8 cellular contexts compared by ENCODE assay signal in genomic region chr1:218459878-218460277, GRCh38.
A peak's percentile ranks its signal among the peaks of the same experiment; 100 is the strongest.
DNase-seq lines count a peak whose midpoint lies in the region; ATAC-seq and TF ChIP-seq lines count a peak whose summit lies in the region.

No MANE protein-coding gene starts in this region.

- POLR2A ChIA-PET in activated CD4-positive, alpha-beta T cell treated with anti-CD3 and anti-CD28 coated beads, Interleukin-2, amount 10 ng/mL, durations not matched to agents 7 days and 5 days (lab: Charles Lee) = no interaction called here

- H3K27me3 Mint-ChIP-seq in neural crest cell (ENCODE audit: low read depth) = no peaks in the 10 kb centered on the region
- H3K27me3 Mint-ChIP-seq in activated CD4-positive, alpha-beta T cell treated with anti-CD3 and anti-CD28 coated beads, Interleukin-2, amount 10 ng/mL, durations not matched to agents 7 days and 5 days = no peaks in the 10 kb centered on the region

- peaks cover 5% of the 10 kb centered on the region for H3K9me3 Mint-ChIP-seq in neural crest cell
- H3K9me3 Mint-ChIP-seq in activated CD4-positive, alpha-beta T cell treated with anti-CD3 and anti-CD28 coated beads, Interleukin-2, amount 10 ng/mL, durations not matched to agents 7 days and 5 days = no peaks in the 10 kb centered on the region

- no peak for TF ChIP-seq CTCF in neural crest cell (conservative IDR thresholded peaks at IDR 0.05)

- H3K27ac Mint-ChIP-seq in neural crest cell (ENCODE audit: unreplicated experiment) = peak overlapping the region; percentile 40
- no peak overlapping the region for H3K27ac Mint-ChIP-seq in activated CD4-positive, alpha-beta T cell treated with anti-CD3 and anti-CD28 coated beads, Interleukin-2, amount 10 ng/mL, durations not matched to agents 7 days and 5 days

- ATAC-seq in GM21529 (IDR thresholded peaks at IDR 0.05; ENCODE audit: unreplicated experiment) (peak; percentile 61), HG02763 (IDR thresholded peaks at IDR 0.05; ENCODE audit: unreplicated experiment) (no peak)

- no peak overlapping the region for H3K4me3 Mint-ChIP-seq in neural crest cell
- H3K4me3 Mint-ChIP-seq in activated CD4-positive, alpha-beta T cell treated with anti-CD3 and anti-CD28 coated beads, Interleukin-2, amount 10 ng/mL, durations not matched to agents 7 days and 5 days = no peak overlapping the region

- DNase-seq in NOMO-1 treated with dmso at 0.1 percent for 144 hours (lab: John Stamatoyannopoulos, UW; ENCODE audit: unreplicated experiment) (peak; percentile 26), epithelial cell of prostate (ENCODE audit: low read depth, low spot score) (no peak), neural crest cell (ENCODE audit: low read depth, low spot score) (no peak), GOT3 (lab: John Stamatoyannopoulos, UW) (no peak), GF-D8 (lab: John Stamatoyannopoulos, UW) (no peak)
- no peak for DNase-seq in activated CD4-positive, alpha-beta T cell treated with anti-CD3 and anti-CD28 coated beads, Interleukin-2, amount 10 ng/mL, durations not matched to agents 7 days and 5 days

- peak overlapping the region; percentile 36 for H3K27ac ChIP-seq in epithelial cell of prostate

- CTCF ChIA-PET in activated CD4-positive, alpha-beta T cell treated with anti-CD3 and anti-CD28 coated beads, Interleukin-2, amount 10 ng/mL, durations not matched to agents 7 days and 5 days (lab: Charles Lee) = no interaction called here

- no peaks in the 10 kb centered on the region for H3K36me3 Mint-ChIP-seq in neural crest cell (ENCODE audit: low read depth)
- H3K36me3 Mint-ChIP-seq in activated CD4-positive, alpha-beta T cell treated with anti-CD3 and anti-CD28 coated beads, Interleukin-2, amount 10 ng/mL, durations not matched to agents 7 days and 5 days (ENCODE audit: low read depth) = no peaks in the 10 kb centered on the region

- H3K4me1 Mint-ChIP-seq in neural crest cell = peaks cover 41% of the 10 kb centered on the region
- H3K4me1 Mint-ChIP-seq in activated CD4-positive, alpha-beta T cell treated with anti-CD3 and anti-CD28 coated beads, Interleukin-2, amount 10 ng/mL, durations not matched to agents 7 days and 5 days = no peaks in the 10 kb centered on the region
